In genomic region chr10:87342704-87343258, GRCh38 we compare ENCODE assay signal across 1 cellular context.
TF ChIP-seq lines count a peak whose summit lies in the region.
"Not testable (repeated sequence)": the region's sequence is repeated elsewhere in the genome, so short reads cannot be mapped to it uniquely, and the experiment has no call there.

No MANE protein-coding gene starts in this region.

TF ChIP-seq in HepG2, 621 proteins besides CTCF, POLR2A, EP300 and RAD21 (continued from another document and continues in another):
- TF ChIP-seq ZBED4 (CRISPR knock-in tag; IDR thresholded peaks at IDR 0.05; ENCODE audit: borderline replicate concordance) (peak; percentile 56; the same call in 1 of the 2 replicates), ZNF543 (CRISPR knock-in tag; IDR thresholded peaks at IDR 0.05) (0 out of 2 replicates have a peak, but pooled peaks have one; percentile 7), HMGXB4 (CRISPR knock-in tag; IDR thresholded peaks at IDR 0.05; ENCODE audit: borderline replicate concordance in 1 of 2, low read depth in 1 of 2) (peak; percentile 77 to 78), THAP11 (CRISPR knock-in tag; IDR thresholded peaks at IDR 0.05) (peak; percentile 96), ZBTB2 (CRISPR knock-in tag; IDR thresholded peaks at IDR 0.05; ENCODE audit: low read depth) (0 out of 2 replicates have a peak, but pooled peaks have one; percentile 50), ZFX (CRISPR knock-in tag; IDR thresholded peaks at IDR 0.05; ENCODE audit: low read depth) (peak; percentile 34; the same call in 1 of the 2 replicates), DR1 (CRISPR knock-in tag; IDR thresholded peaks at IDR 0.05) (peak; percentile 44; the same call in 1 of the 2 replicates), YEATS4 (CRISPR knock-in tag; IDR thresholded peaks at IDR 0.05; ENCODE audit: borderline replicate concordance) (0 out of 2 replicates have a peak, but pooled peaks have one; percentile 23), HOXA5 (CRISPR knock-in tag; IDR thresholded peaks at IDR 0.05) (0 out of 2 replicates have a peak, but pooled peaks have one; percentile 14), ZMYM4 (CRISPR knock-in tag; IDR thresholded peaks at IDR 0.05) (peak; percentile 9; the same call in 1 of the 2 replicates), MAZ (CRISPR knock-in tag; IDR thresholded peaks at IDR 0.05; ENCODE audit: low read depth) (peak; percentile 50), GMEB1 (CRISPR knock-in tag; IDR thresholded peaks at IDR 0.05; ENCODE audit: borderline replicate concordance) (peak; percentile 56; the same call in 1 of the 2 replicates), RBFOX2 (IDR thresholded peaks at IDR 0.05; ENCODE audit: low read depth, low read length) (peak; percentile 75), ZNF687 (CRISPR knock-in tag; IDR thresholded peaks at IDR 0.05) (peak; percentile 58), CBFB (CRISPR knock-in tag; IDR thresholded peaks at IDR 0.05) (peak; percentile 42; the same call in 1 of the 2 replicates), HNRNPK (IDR thresholded peaks at IDR 0.05; ENCODE audit: low read depth, low read length, poor library complexity, severe bottlenecking) (peak; percentile 18), PHF8 (CRISPR knock-in tag; IDR thresholded peaks at IDR 0.05) (peak; percentile 63), SALL1 (CRISPR knock-in tag; IDR thresholded peaks at IDR 0.05) (peak; percentile 51), STAG1 (CRISPR knock-in tag; IDR thresholded peaks at IDR 0.05) (peak; percentile 12; the same call in 1 of the 2 replicates), SP2 (CRISPR knock-in tag; IDR thresholded peaks at IDR 0.05) (0 out of 2 replicates have a peak, but pooled peaks have one; percentile 28), PHF21A (CRISPR knock-in tag; IDR thresholded peaks at IDR 0.05) (peak; percentile 31; the same call in 1 of the 2 replicates), KAT8 (CRISPR knock-in tag; IDR thresholded peaks at IDR 0.05) (peak; percentile 34; the same call in 1 of the 2 replicates), ZNF12 (CRISPR knock-in tag; IDR thresholded peaks at IDR 0.05) (0 out of 2 replicates have a peak, but pooled peaks have one; percentile 18), UBTF (CRISPR knock-in tag; IDR thresholded peaks at IDR 0.05) (peak; percentile 59), GATAD1 (CRISPR knock-in tag; IDR thresholded peaks at IDR 0.05) (peak; percentile 63; the same call in 1 of the 2 replicates), KDM2A (CRISPR knock-in tag; IDR thresholded peaks at IDR 0.05; ENCODE audit: borderline replicate concordance, low read depth) (peak; percentile 14; the same call in 1 of the 2 replicates), ZFY (CRISPR knock-in tag; IDR thresholded peaks at IDR 0.05) (peak; percentile 69), HIVEP1 (CRISPR knock-in tag; IDR thresholded peaks at IDR 0.05) (0 out of 2 replicates have a peak, but pooled peaks have one; percentile 11), ZNF143 (CRISPR knock-in tag; IDR thresholded peaks at IDR 0.05) (peak; percentile 88), ZNF501 (CRISPR knock-in tag; IDR thresholded peaks at IDR 0.05) (peak; percentile 65), TAF1 (CRISPR knock-in tag; IDR thresholded peaks at IDR 0.05) (peak; percentile 53; the same call in 1 of the 2 replicates), MYC (CRISPR knock-in tag; IDR thresholded peaks at IDR 0.05; ENCODE audit: borderline replicate concordance) (0 out of 2 replicates have a peak, but pooled peaks have one; percentile 6), HIC2 (CRISPR knock-in tag; IDR thresholded peaks at IDR 0.05; ENCODE audit: low read depth) (peak; percentile 21; the same call in 1 of the 2 replicates), RXRA (CRISPR knock-in tag; IDR thresholded peaks at IDR 0.05) (0 out of 2 replicates have a peak, but pooled peaks have one; percentile 7), HCFC1 (IDR thresholded peaks at IDR 0.05; ENCODE audit: low read depth, low read length) (0 out of 2 replicates have a peak, but pooled peaks have one; percentile 13), ZNF350 (CRISPR knock-in tag; IDR thresholded peaks at IDR 0.05; ENCODE audit: borderline replicate concordance, low read depth) (peak; percentile 55; the same call in 1 of the 2 replicates), USF2 (CRISPR knock-in tag; IDR thresholded peaks at IDR 0.05; ENCODE audit: borderline replicate concordance) (peak; percentile 81; the same call in 1 of the 2 replicates), NFYB (CRISPR knock-in tag; IDR thresholded peaks at IDR 0.05) (peak; percentile 64), ZNF777 (CRISPR knock-in tag; IDR thresholded peaks at IDR 0.05) (peak; percentile 83)
- TF ChIP-seq MAZ (IDR thresholded peaks at IDR 0.05; ENCODE audit: borderline replicate concordance, low read depth, low read length); USF2 (IDR thresholded peaks at IDR 0.05; ENCODE audit: low read depth, low read length): not testable (repeated sequence)
